ENCODE assay signal across 8 cellular contexts in genomic region chr2:186641807-186642321, GRCh38. TPM values are rescaled to one million over a fixed set of nuclear protein-coding genes. Genes with fewer than 3 reads are reported as not detected.
A peak's percentile ranks its signal among the peaks of the same experiment; 100 is the strongest.
DNase-seq lines count a peak whose midpoint lies in the region; ATAC-seq and TF ChIP-seq lines count a peak whose summit lies in the region.

No MANE protein-coding gene starts in this region.

- no peaks in the 10 kb centered on the region for H3K9me3 ChIP-seq in adipocyte (ENCODE audit: control insufficient read depth, low read length)

- H3K27me3 ChIP-seq in HL-60 (ENCODE audit: insufficient read depth, poor library complexity, severe bottlenecking) (no peaks in the 10 kb centered on the region), adipocyte (replicated peaks; ENCODE audit: control insufficient read depth, insufficient read depth, low read length) (no peaks in the 10 kb centered on the region)

- H3K36me3 ChIP-seq in adipocyte (ENCODE audit: control insufficient read depth, insufficient read depth, low read length, severe bottlenecking): peaks cover 85% of the 10 kb centered on the region

- DNase-seq in activated T-cell treated with anti-CD3 and anti-CD28 coated beads for 24 hours (ENCODE audit: low read depth): peak; percentile 11
- DNase-seq in activated T-cell treated with anti-CD3 and anti-CD28 coated beads, Interleukin-2, amount 50 U/mL, for 1 hour: no peak
- peak; percentile 11 to 45 for DNase-seq in HL-60 (ENCODE audit: low read depth in 1 of 2, low spot score in 1 of 2)
- peak; percentile 48 for DNase-seq in NOMO-1 treated with DMSO at 0.1 percent for 48 hours (lab: John Stamatoyannopoulos, UW; ENCODE audit: unreplicated experiment)
- DNase-seq in adipocyte (ENCODE audit: low read depth): peak; percentile 85
- no peak for DNase-seq in left cardiac atrium
- no peak for DNase-seq in sciatic nerve (ENCODE audit: low spot score)

- peak; percentile 47 for TF ChIP-seq CTCF in HL-60 (IDR thresholded peaks at IDR 0.05; ENCODE audit: insufficient read depth, low read length)

- no peak overlapping the region for H3K27ac ChIP-seq in HL-60 (replicated peaks)

- H3K4me3 ChIP-seq in HL-60 (replicated peaks; ENCODE audit: insufficient read depth, low read length): no peak overlapping the region
- H3K4me3 ChIP-seq in adipocyte (ENCODE audit: low read length): no peak overlapping the region

- intact Hi-C loops in left cardiac atrium (cut with DNase I) (loop anchor here (1.0 to 5.0 kb wide), 2 partner anchors 138 to 140 kb away; no protein-coding TSS in a partner anchor), sciatic nerve (cut with DNase I) (loop anchor here (10.0 kb wide), 1 partner anchor 137 kb away; no protein-coding TSS in a partner anchor)

- no peak overlapping the region for H3K9ac ChIP-seq in adipocyte (ENCODE audit: low read length)

- ATAC-seq in GM21528 (IDR thresholded peaks at IDR 0.05; ENCODE audit: low FRiP score, unreplicated experiment) (peak; percentile 73), left cardiac atrium (peak; percentile 89 to 91), sciatic nerve (peak; percentile 76)

- H3K4me1 ChIP-seq in adipocyte (ENCODE audit: control insufficient read depth, insufficient read depth, low read length): no peaks in the 10 kb centered on the region

RNA-seq across cellular contexts. Expression of gene FAM171B, which starts 52.0 kb away (rescaled TPM):
- total RNA-seq in left cardiac atrium (1 to 10 TPM; 2.7 to 3.7 TPM), sciatic nerve (16.8 TPM)

RNA-seq across cellular contexts. Expression of gene ITGAV, which starts 52.0 kb away (rescaled TPM):
- 100 to 1,000 TPM in 1 of 2 donors, 10 to 100 TPM in 1; 83.3 to 140 TPM for total RNA-seq in left cardiac atrium
- total RNA-seq in sciatic nerve: 106 TPM

Comparison
In these comparisons a context has a peak if more than half of its experiments do, and no peak if none do; other contexts are left out.
1. DNase-seq: peak in activated T-cell treated with anti-CD3 and anti-CD28 coated beads for 24 hours (single experiment), HL-60 (2 of 2), NOMO-1 treated with DMSO at 0.1 percent for 48 hours (single experiment) and adipocyte (single experiment); none in activated T-cell treated with anti-CD3 and anti-CD28 coated beads, Interleukin-2, amount 50 U/mL, for 1 hour (single experiment), left cardiac atrium (single experiment) and sciatic nerve (single experiment).
2. Peak in every context shown above with its lines, with median percentiles within 50 percentile points of each other: ATAC-seq.